ENCODE assay signal across 11 cellular contexts in genomic region chr19:51200071-51200470, GRCh38. TPM values are rescaled to one million over a fixed set of nuclear protein-coding genes. Genes with fewer than 3 reads are reported as not detected.
"Had no signal": no experiment of that assay in that cellular context is flagged by ENCODE, and none has a peak within 500 bp of the region (broad histone marks: within the 10 kb centered on the region; RNA-seq: fewer than 3 reads in every experiment).

No MANE protein-coding gene starts in this region.

- H3K9me3 ChIP-seq: HAP-1 had no signal

- H3K4me1 ChIP-seq: HAP-1 had no signal

- H3K27ac ChIP-seq: GM23248, HL-60 had no signal

- H3K36me3 ChIP-seq: HAP-1 had no signal

- ATAC-seq: HCT116, HepG2 had no signal

- H3K4me3 ChIP-seq: GM23248, HAP-1 had no signal

- DNase-seq: GM23248, GOT3, H7, HFFc6, KBM-7 had no signal

RNA-seq across cellular contexts. Expression of gene CD33, which starts 24.8 kb away (rescaled TPM):
- total RNA-seq: GM23248, HFFc6 had no signal

RNA-seq across cellular contexts. Expression of gene SIGLECL1, which starts 50.8 kb away (rescaled TPM):
- total RNA-seq: GM23248, H7, HepG2, HFFc6, HT1080 had no signal

RNA-seq across cellular contexts. Expression of gene SIGLEC7, which starts 58.0 kb away (rescaled TPM):
- total RNA-seq: GM23248, H4, H7, HepG2, HFFc6, HT1080 had no signal
